In genomic region chr21:33931052-33931798, GRCh38 we compare ENCODE assay signal across 7 cellular contexts. TPM values are rescaled to one million over a fixed set of nuclear protein-coding genes. Genes with fewer than 3 reads are reported as not detected.
DNase-seq lines count a peak whose midpoint lies in the region; ATAC-seq and TF ChIP-seq lines count a peak whose summit lies in the region.
"Not testable (repeated sequence)": the region's sequence is repeated elsewhere in the genome, so short reads cannot be mapped to it uniquely, and the experiment has no call there.

No MANE protein-coding gene starts in this region.

- H3K4me1 ChIP-seq in IMR-90 (ENCODE audit: control insufficient read depth, insufficient read depth, low read length); mesodermal cell (ENCODE audit: control insufficient read depth, insufficient read depth, low read length, poor library complexity, severe bottlenecking): not testable (repeated sequence)
- H3K4me1 ChIP-seq in esophagus squamous epithelium: peaks cover 0 to 23% (median 11%) of the 10 kb centered on the region in 3 donors

- H3K36me3 Mint-ChIP-seq in activated naive CD8-positive, alpha-beta T cell: not testable (repeated sequence)

- not testable (repeated sequence) for DNase-seq in IMR-90; esophagus squamous epithelium (lab: John Stamatoyannopoulos, UW)
- DNase-seq in NOMO-1 treated with dmso at 0.1 percent for 144 hours (lab: John Stamatoyannopoulos, UW; ENCODE audit: unreplicated experiment): peak; percentile 9
- DNase-seq in activated CD4-positive, alpha-beta T cell treated with anti-CD3 and anti-CD28 coated beads for 1 hour: peak; percentile 56
- peak; percentile 50 for DNase-seq in stimulated activated CD4-positive, alpha-beta T cell treated with anti-CD3 and anti-CD28 coated beads, Interleukin-12 subunit alpha, Interleukin-12 subunit beta, amount 100 ng/mL, for 4 hours

- H3K4ac ChIP-seq in IMR-90 (ENCODE audit: low read depth, low read length): peak overlapping the region; percentile 83

- H2AK5ac ChIP-seq in IMR-90 (ENCODE audit: low read depth, low read length): not testable (repeated sequence)

- peak overlapping the region; percentile 60; the same call in 1 of the 2 replicates for H3K27ac ChIP-seq in IMR-90 (ENCODE audit: insufficient read depth, low read length)
- H3K27ac ChIP-seq in esophagus squamous epithelium: peak overlapping the region; percentile 77 to 86 (median 85)
- H3K27ac ChIP-seq in mesodermal cell (ENCODE audit: low read depth, low read length, severe bottlenecking): not testable (repeated sequence)

- H3K4me2 ChIP-seq in IMR-90 (ENCODE audit: low read depth, low read length): peak overlapping the region; percentile 76

- H2AFZ ChIP-seq in IMR-90 (replicated peaks; ENCODE audit: low read length, poor library complexity): peak overlapping the region; percentile 87

- H3K23ac ChIP-seq in IMR-90 (ENCODE audit: low read depth, low read length): peak overlapping the region; percentile 53; the same call in 1 of the 2 replicates

- peak overlapping the region; percentile 98 for H4K5ac ChIP-seq in IMR-90 (ENCODE audit: low read depth, low read length)

- CTCF ChIA-PET in IMR-90 (lab: Yijun Ruan, JAX): interaction anchor here (0.6 kb wide), 1 partner anchor 160 kb away, joined by 3 read pairs; no protein-coding TSS in a partner anchor

- not testable (repeated sequence) for H3K9me3 Mint-ChIP-seq in activated naive CD8-positive, alpha-beta T cell (ENCODE audit: low read depth)

- peak overlapping the region; percentile 31; the same call in 1 of the 2 replicates for H2BK20ac ChIP-seq in IMR-90 (ENCODE audit: low read depth, low read length)

- H3K36me3 ChIP-seq in IMR-90 (ENCODE audit: control insufficient read depth, insufficient read depth, low read length); esophagus squamous epithelium; mesodermal cell (ENCODE audit: control insufficient read depth, insufficient read depth, low read length): not testable (repeated sequence)

- H2BK120ac ChIP-seq in IMR-90 (ENCODE audit: low read depth, low read length): peak overlapping the region; percentile 95

- TF ChIP-seq RAD21 in IMR-90 (IDR thresholded peaks at IDR 0.05; ENCODE audit: low read length): not testable (repeated sequence)

- H3K14ac ChIP-seq in IMR-90 (replicated peaks; ENCODE audit: low read depth, low read length): peak overlapping the region; percentile 74

- not testable (repeated sequence) for H3K9me3 ChIP-seq in IMR-90 (ENCODE audit: control insufficient read depth, insufficient read depth, low read length); esophagus squamous epithelium; mesodermal cell (ENCODE audit: control insufficient read depth, low read length)

- peak overlapping the region; percentile 93; the same call in 2 of the 3 replicates for H2BK15ac ChIP-seq in IMR-90 (ENCODE audit: low read depth, low read length)

- peak overlapping the region; percentile 93 for H3K4me3 Mint-ChIP-seq in activated naive CD8-positive, alpha-beta T cell

- BruUV-seq in IMR-90 (replicated peaks; lab: Mats Ljungman, UMichigan): not testable (repeated sequence)

- peak overlapping the region; percentile 90 to 99 for H4K8ac ChIP-seq in IMR-90 (ENCODE audit: low read depth in 2 of 2, low read length in 2 of 2)

- peak overlapping the region; percentile 97 for H3K27ac Mint-ChIP-seq in activated naive CD8-positive, alpha-beta T cell

- H3K27me3 Mint-ChIP-seq in activated naive CD8-positive, alpha-beta T cell: not testable (repeated sequence)

- in situ Hi-C loops in IMR-90 (cut with MboI; ENCODE audit: low sequenced_read_pairs): not testable (repeated sequence)

- POLR2A ChIA-PET in IMR-90 (lab: Charles Lee; ENCODE audit: unreplicated experiment): not testable (repeated sequence)

- peak overlapping the region; percentile 27; the same call in 1 of the 2 replicates for H3K9ac ChIP-seq in IMR-90 (ENCODE audit: low read depth, low read length)

- TF ChIP-seq CTCF in IMR-90 (conservative IDR thresholded peaks at IDR 0.05; ENCODE audit: low read depth, low read length); esophagus squamous epithelium (IDR thresholded peaks at IDR 0.05): not testable (repeated sequence)

- H3K27me3 ChIP-seq in IMR-90 (ENCODE audit: control insufficient read depth, insufficient read depth, low read length); esophagus squamous epithelium: not testable (repeated sequence)

- H2BK5ac ChIP-seq in IMR-90 (ENCODE audit: low read depth, low read length, poor library complexity, severe bottlenecking): peak overlapping the region; percentile 36

- intact Hi-C loops in IMR-90 (cut with micrococcal nuclease); esophagus squamous epithelium (cut with DNase I): not testable (repeated sequence)

- not testable (repeated sequence) for H4K20me1 ChIP-seq in IMR-90 (ENCODE audit: insufficient read depth, low read length)

- dilution Hi-C loops in IMR-90 (cut with HindIII; ENCODE audit: low sequenced_read_pairs, unreplicated experiment): not testable (repeated sequence)

- not testable (repeated sequence) for TF ChIP-seq POLR2A in IMR-90 (IDR thresholded peaks at IDR 0.05; ENCODE audit: low read depth, low read length)
- TF ChIP-seq POLR2A in esophagus squamous epithelium (IDR thresholded peaks at IDR 0.05): peak in 1 of 4 donors; percentile 34

- ATAC-seq in IMR-90 (ENCODE audit: low read depth): peak; percentile 21; the same call in 1 of the 2 replicates

- H4K91ac ChIP-seq in IMR-90 (ENCODE audit: insufficient read depth, low read depth, low read length): peak overlapping the region; percentile 75

- peaks cover 47% of the 10 kb centered on the region for H3K4me1 Mint-ChIP-seq in activated naive CD8-positive, alpha-beta T cell (ENCODE audit: low read depth)

- H3K56ac ChIP-seq in IMR-90 (ENCODE audit: extremely low read depth, insufficient read depth, low read length): peak overlapping the region; percentile 35; the same call in 1 of the 2 replicates

- peak overlapping the region; percentile 96 for H3K18ac ChIP-seq in IMR-90 (ENCODE audit: low read depth, low read length)

- WGBS in IMR-90 (ENCODE audit: extremely low coverage in 2 of 2, insufficient read length in 1 of 2), 2 experiments: 97% methylated on average over 4 of the region's 34 CpGs; no CpG with 5 or more reads in 1 of the 2 experiments
- 47 to 63% methylated on average over 2 to 5 of the region's 34 CpGs for WGBS in esophagus squamous epithelium, 2 donors
- WGBS in mesodermal cell (ENCODE audit: insufficient coverage in 2 of 2), 2 experiments: 65 to 75% methylated on average over 1 to 3 of the region's 34 CpGs

- not testable (repeated sequence) for H3K4me3 ChIP-seq in IMR-90 (ENCODE audit: insufficient read depth, low read depth, low read length)
- H3K4me3 ChIP-seq in esophagus squamous epithelium: peak overlapping the region; percentile 38 to 63 (median 50)
- peak overlapping the region; percentile 14 for H3K4me3 ChIP-seq in mesodermal cell (ENCODE audit: extremely low read depth, insufficient read depth, low read length, poor library complexity, severe bottlenecking)

- H3K79me1 ChIP-seq in IMR-90 (ENCODE audit: low read depth in 1 of 2, low read length in 2 of 2): not testable (repeated sequence)

- H3K9me1 ChIP-seq in IMR-90 (ENCODE audit: insufficient read depth, low read length): not testable (repeated sequence)

- H2AK9ac ChIP-seq in IMR-90 (replicated peaks; ENCODE audit: low read depth, low read length, poor library complexity): not testable (repeated sequence)

RNA-seq across cellular contexts. Expression of gene ATP5PO, which starts 15.6 kb away (rescaled TPM):
- total RNA-seq in IMR-90 (2012; rRNA removed) (154 and 237 TPM in 2 replicates), esophagus squamous epithelium (100 to 1,000 TPM; 184 to 354 (median 297) TPM)
- polyA plus RNA-seq in IMR-90 (2012; rRNA removed): 220 and 250 TPM in 2 replicates
- 150 and 346 TPM in 2 replicates for polyA plus RNA-seq in IMR-90 (2012; cell fraction: cytosol; rRNA removed)
- polyA plus RNA-seq in IMR-90 (2012; cell fraction: nucleus; rRNA removed; ENCODE audit: low replicate concordance): 33.0 and 110 TPM in 2 replicates
- 317 TPM for polyA plus RNA-seq in mesodermal cell (2013, experiment 1 of 2)
- polyA plus RNA-seq in mesodermal cell (2013, experiment 2 of 2): 293 TPM
